In genomic region chr16:50152807-50153647, GRCh38 we compare ENCODE assay signal across 8 cellular contexts. TPM values are rescaled to one million over a fixed set of nuclear protein-coding genes. Genes with fewer than 3 reads are reported as not detected.
DNase-seq lines count a peak whose midpoint lies in the region; ATAC-seq, FAIRE-seq and TF ChIP-seq lines count a peak whose summit lies in the region.

Gene TENT4B (plus strand): TSS chr16:50153306. CDS start chr16:50153622, 316 bp downstream.

- POLR2A ChIA-PET in GM10248 (lab: Yijun Ruan, JAX): no interaction called here
- POLR2A ChIA-PET in activated naive CD8-positive, alpha-beta T cell treated with anti-CD3 and anti-CD28 coated beads, Interleukin-2, amount 10 ng/mL, durations not matched to agents 7 days and 5 days (lab: Charles Lee): interaction anchor here (0.6 to 2.1 kb wide), 5 partner anchors 14 to 87 kb away, joined by 3 to 5 read pairs (median 3); partner anchors contain the start of gene HEATR3

- H3K4me3 Mint-ChIP-seq in activated naive CD8-positive, alpha-beta T cell treated with anti-CD3 and anti-CD28 coated beads, Interleukin-2, amount 10 ng/mL, durations not matched to agents 7 days and 5 days: peak within 1 kb of the TSS; percentile 88

- CTCF ChIA-PET in GM10248 (lab: Yijun Ruan, JAX): interaction anchor here (1.3 to 2.1 kb wide), 5 partner anchors 12 to 127 kb away, joined by 3 to 5 read pairs (median 5); partner anchors contain the start of gene CNEP1R1

- H3K4me3 ChIP-seq in LNCaP clone FGC (ENCODE audit: low read depth, low read length) (peak within 1 kb of the TSS; percentile 77), SU-DHL-6 (ENCODE audit: insufficient read depth, low read length, poor library complexity, severe bottlenecking) (peak within 1 kb of the TSS; percentile 89), parathyroid adenoma (ENCODE audit: low read depth, low read length) (peak within 1 kb of the TSS; percentile 71), thyroid gland (replicated peaks in 1 of 3) (peak within 1 kb of the TSS; percentile 80 to 90 (median 87))

- TF ChIP-seq CTCF in GM10248 (IDR thresholded peaks at IDR 0.05; ENCODE audit: control extremely low read depth, extremely low read depth, low read depth, missing control alignments) (no peak), LNCaP clone FGC (IDR thresholded peaks at IDR 0.05; ENCODE audit: control insufficient read depth, extremely low read depth, insufficient read depth) (no peak), SU-DHL-6 (IDR thresholded peaks at IDR 0.05; ENCODE audit: insufficient read depth, low read length, poor library complexity, severe bottlenecking) (no peak), parathyroid adenoma (IDR thresholded peaks at IDR 0.05) (no peak), thyroid gland (IDR thresholded peaks at IDR 0.05) (no peak)

- H3K9ac ChIP-seq in SU-DHL-6 (ENCODE audit: low read length) (peak within 1 kb of the TSS; percentile 69), parathyroid adenoma (peak within 1 kb of the TSS; percentile 3)

- no peaks in the 10 kb centered on the region for H3K9me2 ChIP-seq in SU-DHL-6 (replicated peaks; ENCODE audit: insufficient read depth, low read length)

- H3K27me3 ChIP-seq in SU-DHL-6 (ENCODE audit: low read length): no peaks in the 10 kb centered on the region
- H3K27me3 ChIP-seq in parathyroid adenoma (ENCODE audit: control insufficient read depth, insufficient read depth, low read length): no peaks in the 10 kb centered on the region
- H3K27me3 ChIP-seq in thyroid gland: no peaks in the 10 kb centered on the region

- no peaks in the 10 kb centered on the region for H3K9me3 ChIP-seq in SU-DHL-6 (ENCODE audit: insufficient read depth, low read length)
- H3K9me3 ChIP-seq in parathyroid adenoma (ENCODE audit: control insufficient read depth, low read length): no peaks in the 10 kb centered on the region
- H3K9me3 ChIP-seq in thyroid gland: no peaks in the 10 kb centered on the region

- H3K27ac Mint-ChIP-seq in activated naive CD8-positive, alpha-beta T cell treated with anti-CD3 and anti-CD28 coated beads, Interleukin-2, amount 10 ng/mL, durations not matched to agents 7 days and 5 days: peak within 1 kb of the TSS; percentile 86

- H3K36me3 ChIP-seq in SU-DHL-6 (ENCODE audit: low read length): no peaks in the 10 kb centered on the region; the same call in 1 of the 2 replicates
- H3K36me3 ChIP-seq in parathyroid adenoma (ENCODE audit: control insufficient read depth, insufficient read depth, low read length): no peaks in the 10 kb centered on the region
- H3K36me3 ChIP-seq in thyroid gland: no peaks in the 10 kb centered on the region

- peaks cover 6% of the 10 kb centered on the region; the same call in 1 of the 2 replicates for H4K20me1 ChIP-seq in SU-DHL-6 (ENCODE audit: low read depth, low read length)

- H3K4me2 ChIP-seq in SU-DHL-6 (ENCODE audit: low read depth, low read length, poor library complexity, severe bottlenecking): peak within 1 kb of the TSS; percentile 77
- peak within 1 kb of the TSS; percentile 90 for H3K4me2 ChIP-seq in parathyroid adenoma (ENCODE audit: low read length)

- TF ChIP-seq POLR2A in H54 (IDR thresholded peaks at IDR 0.05; ENCODE audit: low read depth, low read length): peak; percentile 91
- TF ChIP-seq POLR2A in thyroid gland (IDR thresholded peaks at IDR 0.05): peak; percentile 43 to 78

- 0% methylated on average over 18 to 35 of the region's 121 CpGs for WGBS in thyroid gland, 2 donors

- peak; percentile 74 for ATAC-seq in activated naive CD8-positive, alpha-beta T cell treated with anti-CD3 and anti-CD28 coated beads, Interleukin-2, amount 10 ng/mL, durations not matched to agents 7 days and 5 days (ENCODE audit: low read depth)
- ATAC-seq in Right ventricle myocardium inferior: peak; percentile 95

- H3K4me1 ChIP-seq in parathyroid adenoma (peaks cover 9% of the 10 kb centered on the region), thyroid gland (peaks cover 17 to 21% of the 10 kb centered on the region in 2 donors)

- H3K27ac ChIP-seq in SU-DHL-6 (ENCODE audit: low read depth, low read length): peak within 1 kb of the TSS; percentile 80
- peak within 1 kb of the TSS; percentile 95 for H3K27ac ChIP-seq in parathyroid adenoma
- peak within 1 kb of the TSS; percentile 85 to 97 (median 90) for H3K27ac ChIP-seq in thyroid gland

- intact Hi-C loops in Right ventricle myocardium inferior (cut with DNase I) (loop anchor here (2.0 kb wide), 2 partner anchors 50 to 58 kb away; no protein-coding TSS in a partner anchor), thyroid gland (cut with DNase I) (loop anchor here (10.0 kb wide), 3 partner anchors 62 to 128 kb away; partner anchors contain the start of genes CNEP1R1 and HEATR3)

- no peaks in the 10 kb centered on the region for H3K9me3 Mint-ChIP-seq in activated naive CD8-positive, alpha-beta T cell treated with anti-CD3 and anti-CD28 coated beads, Interleukin-2, amount 10 ng/mL, durations not matched to agents 7 days and 5 days

- H3K4me1 Mint-ChIP-seq in activated naive CD8-positive, alpha-beta T cell treated with anti-CD3 and anti-CD28 coated beads, Interleukin-2, amount 10 ng/mL, durations not matched to agents 7 days and 5 days: peaks cover 29% of the 10 kb centered on the region

- H3K36me3 Mint-ChIP-seq in activated naive CD8-positive, alpha-beta T cell treated with anti-CD3 and anti-CD28 coated beads, Interleukin-2, amount 10 ng/mL, durations not matched to agents 7 days and 5 days: peaks cover 3% of the 10 kb centered on the region

- H3F3A ChIP-seq in SU-DHL-6 (ENCODE audit: insufficient read depth): peaks cover 20% of the 10 kb centered on the region; the same call in 1 of the 2 replicates

- DNase-seq in GM10248 (ENCODE audit: extremely low spot score) (peak; percentile 97), H54 (ENCODE audit: insufficient read length, low spot score) (peak; percentile 87), LNCaP clone FGC (ENCODE audit: low read depth) (no peak), Right ventricle myocardium inferior (ENCODE audit: missing footprints) (peak; percentile 93), thyroid gland (peak; percentile 83 to 85)
- DNase-seq in activated naive CD8-positive, alpha-beta T cell treated with anti-CD3 and anti-CD28 coated beads, Interleukin-2, amount 10 ng/mL, durations not matched to agents 7 days and 5 days: peak; percentile 94

- H3K79me2 ChIP-seq in SU-DHL-6 (ENCODE audit: insufficient read depth, low read length) (peaks cover 36% of the 10 kb centered on the region), parathyroid adenoma (peaks cover 31% of the 10 kb centered on the region)

- no peak for FAIRE-seq in H54 (lab: Jason Lieb, UNC)

- no peaks in the 10 kb centered on the region for H3K27me3 Mint-ChIP-seq in activated naive CD8-positive, alpha-beta T cell treated with anti-CD3 and anti-CD28 coated beads, Interleukin-2, amount 10 ng/mL, durations not matched to agents 7 days and 5 days

- H2AFZ ChIP-seq in SU-DHL-6 (ENCODE audit: low read depth, low read length, severe bottlenecking): peak within 1 kb of the TSS; percentile 95
- H2AFZ ChIP-seq in parathyroid adenoma: peak within 1 kb of the TSS; percentile 99

RNA-seq across cellular contexts. Expression of gene TENT4B, which starts in this region (rescaled TPM):
- 10 to 100 TPM; 18.0 TPM for total RNA-seq in activated naive CD8-positive, alpha-beta T cell treated with anti-CD3 and anti-CD28 coated beads, Interleukin-2, amount 10 ng/mL, durations not matched to agents 7 days and 5 days
- 7.8 TPM for total RNA-seq in Right ventricle myocardium inferior
- total RNA-seq in thyroid gland: 10 to 100 TPM in 3 of 4 donors, 1 to 10 TPM in 1; 10.0 to 14.7 (median 11.4) TPM
